ENCODE assay signal across 12 cellular contexts in the genomic region with DNA sequence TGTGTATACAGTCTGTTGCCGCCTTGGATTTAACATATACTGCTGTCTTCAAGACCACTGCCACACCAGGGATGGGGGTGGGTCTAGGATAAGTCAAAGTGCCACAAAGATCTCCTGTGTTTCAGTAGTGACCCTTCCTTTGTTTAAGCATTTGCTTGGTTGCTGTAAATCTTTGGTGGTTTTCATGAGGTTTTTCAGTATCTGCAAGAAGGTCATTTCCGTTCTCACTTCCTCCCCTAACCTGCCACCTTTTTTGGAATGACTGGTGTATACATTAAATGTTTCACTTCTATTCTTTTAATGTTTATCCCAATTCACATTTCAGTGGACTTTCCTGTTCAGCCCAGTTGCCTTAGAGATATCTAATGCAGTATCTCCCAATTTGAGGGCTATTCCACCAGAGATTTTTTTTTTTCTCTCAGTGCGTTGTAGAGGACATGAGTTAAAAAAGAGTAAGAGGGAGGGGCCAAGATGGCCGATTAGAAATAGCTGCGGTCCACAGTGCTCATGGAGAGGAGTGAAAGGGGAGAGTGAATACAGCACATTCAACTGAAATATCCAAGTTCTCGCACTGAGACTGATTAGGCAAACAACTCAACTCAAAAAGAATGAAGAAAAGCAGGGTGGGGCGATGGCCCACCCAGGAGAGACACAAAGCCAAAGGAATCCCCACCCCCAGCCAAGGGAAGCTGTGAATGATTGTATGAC. TPM values are rescaled to one million over a fixed set of nuclear protein-coding genes. Genes with fewer than 3 reads are reported as not detected.
DNase-seq lines count a peak whose midpoint lies in the region; ATAC-seq, FAIRE-seq and TF ChIP-seq lines count a peak whose summit lies in the region.
"Had no signal": no experiment of that assay in that cellular context is flagged by ENCODE, and none has a peak within 500 bp of the region (broad histone marks: within the 10 kb centered on the region; RNA-seq: fewer than 3 reads in every experiment).

No MANE protein-coding gene starts in this region.

- peaks cover 53% of the 10 kb centered on the region for H3K36me3 Mint-ChIP-seq in activated CD4-positive, alpha-beta T cell treated with anti-CD3 and anti-CD28 coated beads, Interleukin-2, amount 10 ng/mL, durations not matched to agents 7 days and 5 days (ENCODE audit: low read depth)
- H3K36me3 Mint-ChIP-seq in neural crest cell (ENCODE audit: low read depth) (peaks cover 40% of the 10 kb centered on the region), chondrocyte (ENCODE audit: low read depth) (peaks cover 32% of the 10 kb centered on the region)

- no peak overlapping the region for H3K4me3 Mint-ChIP-seq in activated CD4-positive, alpha-beta T cell treated with anti-CD3 and anti-CD28 coated beads, Interleukin-2, amount 10 ng/mL, durations not matched to agents 7 days and 5 days
- H3K4me3 Mint-ChIP-seq in neural crest cell: no peak overlapping the region
- H3K4me3 Mint-ChIP-seq in chondrocyte (ENCODE audit: unreplicated experiment): no peak overlapping the region
- H3K4me3 Mint-ChIP-seq: activated naive CD4-positive, alpha-beta T cell treated with anti-CD3 and anti-CD28 coated beads, Interleukin-2, amount 50 U/mL, for 24 hours had no signal

- no peaks in the 10 kb centered on the region for H3K27me3 ChIP-seq in pancreas

- H3K36me3 ChIP-seq in pancreas: peaks cover 0 to 31% (median 6%) of the 10 kb centered on the region in 3 donors

- H3K27ac Mint-ChIP-seq in activated CD4-positive, alpha-beta T cell treated with anti-CD3 and anti-CD28 coated beads, Interleukin-2, amount 10 ng/mL, durations not matched to agents 7 days and 5 days: peak overlapping the region; percentile 51
- H3K27ac Mint-ChIP-seq in neural crest cell (ENCODE audit: unreplicated experiment) (peak overlapping the region; percentile 82), chondrocyte (ENCODE audit: unreplicated experiment) (no peak overlapping the region)

- CTCF ChIA-PET in activated CD4-positive, alpha-beta T cell treated with anti-CD3 and anti-CD28 coated beads, Interleukin-2, amount 10 ng/mL, durations not matched to agents 7 days and 5 days (lab: Charles Lee): no interaction called here

- WGBS in pancreas, 2 donors: 95 to 97% methylated on average over 7 of the region's 7 CpGs

- H3K4me3 ChIP-seq in pancreas: no peak overlapping the region
- H3K4me3 ChIP-seq: A549 had no signal

- no peaks in the 10 kb centered on the region for H3K9me3 ChIP-seq in pancreas
- H3K9me3 ChIP-seq: A549 had no signal

- DNase-seq in activated CD4-positive, alpha-beta T cell treated with anti-CD3 and anti-CD28 coated beads, Interleukin-2, amount 10 ng/mL, durations not matched to agents 7 days and 5 days: no peak
- no peak for DNase-seq in activated CD4-positive, alpha-beta T cell treated with anti-CD3 and anti-CD28 coated beads, Interleukin-2, amount 50 U/mL, for 4 hours
- DNase-seq in neural crest cell (ENCODE audit: low read depth, low spot score) (no peak), chondrocyte (ENCODE audit: low spot score) (no peak), NCI-H2227 treated with DMSO at 0.1 percent for 48 hours (lab: John Stamatoyannopoulos, UW) (no peak), pancreas (no peak)
- DNase-seq: NCI-H526, T-helper 9 cell had no signal

- intact Hi-C loops in pancreas (cut with DNase I): no loop called here

- peaks cover 21% of the 10 kb centered on the region for H3K4me1 Mint-ChIP-seq in activated CD4-positive, alpha-beta T cell treated with anti-CD3 and anti-CD28 coated beads, Interleukin-2, amount 10 ng/mL, durations not matched to agents 7 days and 5 days
- peaks cover 29% of the 10 kb centered on the region for H3K4me1 Mint-ChIP-seq in neural crest cell
- H3K4me1 Mint-ChIP-seq in chondrocyte (ENCODE audit: low read depth): peaks cover 34% of the 10 kb centered on the region

- TF ChIP-seq CTCF in neural crest cell (conservative IDR thresholded peaks at IDR 0.05) (no peak), chondrocyte (IDR thresholded peaks at IDR 0.05) (no peak), pancreas (IDR thresholded peaks at IDR 0.05) (no peak)

- no peak for FAIRE-seq in pancreas (lab: Jason Lieb, UNC)
- FAIRE-seq: A549 had no signal

- H3K27ac ChIP-seq in pancreas: no peak overlapping the region
- H3K27ac ChIP-seq: A549 had no signal

- ATAC-seq in GM21619 (IDR thresholded peaks at IDR 0.05; ENCODE audit: unreplicated experiment): peak; percentile 96
- peak; percentile 88 for ATAC-seq in HG03432 (IDR thresholded peaks at IDR 0.05; ENCODE audit: unreplicated experiment)
- ATAC-seq in pancreas: no peak
- ATAC-seq: A549 had no signal

- POLR2A ChIA-PET in activated CD4-positive, alpha-beta T cell treated with anti-CD3 and anti-CD28 coated beads, Interleukin-2, amount 10 ng/mL, durations not matched to agents 7 days and 5 days (lab: Charles Lee): no interaction called here

- H3K4me1 ChIP-seq in pancreas: peaks cover 0 to 11% (median 0%) of the 10 kb centered on the region in 3 donors
- H3K4me1 ChIP-seq: A549 had no signal

- peaks cover 8% of the 10 kb centered on the region for H3K9me3 Mint-ChIP-seq in activated CD4-positive, alpha-beta T cell treated with anti-CD3 and anti-CD28 coated beads, Interleukin-2, amount 10 ng/mL, durations not matched to agents 7 days and 5 days
- H3K9me3 Mint-ChIP-seq in neural crest cell (peaks cover 5% of the 10 kb centered on the region), chondrocyte (ENCODE audit: low read depth) (peaks cover 5% of the 10 kb centered on the region)
- H3K9me3 Mint-ChIP-seq: activated naive CD4-positive, alpha-beta T cell treated with anti-CD3 and anti-CD28 coated beads, Interleukin-2, amount 50 U/mL, for 24 hours had no signal

- no peaks in the 10 kb centered on the region for H3K27me3 Mint-ChIP-seq in activated CD4-positive, alpha-beta T cell treated with anti-CD3 and anti-CD28 coated beads, Interleukin-2, amount 10 ng/mL, durations not matched to agents 7 days and 5 days
- H3K27me3 Mint-ChIP-seq in neural crest cell (ENCODE audit: low read depth): no peaks in the 10 kb centered on the region
- no peaks in the 10 kb centered on the region for H3K27me3 Mint-ChIP-seq in chondrocyte (ENCODE audit: low read depth)
- H3K27me3 Mint-ChIP-seq: activated naive CD4-positive, alpha-beta T cell treated with anti-CD3 and anti-CD28 coated beads, Interleukin-2, amount 50 U/mL, for 24 hours had no signal

RNA-seq across cellular contexts. Expression of gene USP47, which starts 43.2 kb away (rescaled TPM):
- total RNA-seq in activated CD4-positive, alpha-beta T cell treated with anti-CD3 and anti-CD28 coated beads, Interleukin-2, amount 10 ng/mL, durations not matched to agents 7 days and 5 days: 10 to 100 TPM; 38.2 to 42.5 TPM
- total RNA-seq in neural crest cell (58.9 and 59.4 TPM in 2 replicates), chondrocyte (44.4 to 54.8 TPM (median 47.8 TPM) in 3 replicates), pancreas (10 to 100 TPM; 20.1 to 32.3 (median 21.3) TPM)
- 10 to 100 TPM; 16.2 to 23.9 TPM for polyA plus RNA-seq in pancreas

Comparison
In these comparisons a context has a peak if more than half of its experiments do, and no peak if none do; other contexts are left out.
1. ATAC-seq: peak in GM21619 (single experiment) and HG03432 (single experiment); none in pancreas (0 of 4).